In genomic region chr12:32755051-32755653, GRCh38 we compare ENCODE assay signal across 1 cellular context.
A peak's percentile ranks its signal among the peaks of the same experiment; 100 is the strongest.
TF ChIP-seq lines count a peak whose summit lies in the region.

No MANE protein-coding gene starts in this region.

TF ChIP-seq in HepG2, 621 proteins besides CTCF, POLR2A, EP300 and RAD21 (continued from another document and continues in another):
- TF ChIP-seq ZSCAN21 (CRISPR knock-in tag; IDR thresholded peaks at IDR 0.05; ENCODE audit: borderline replicate concordance) (no peak; the same call in 1 of the 2 replicates), NFKB2 (CRISPR knock-in tag; IDR thresholded peaks at IDR 0.05; ENCODE audit: borderline replicate concordance) (peak; percentile 32; the same call in 1 of the 2 replicates), TCF7 (IDR thresholded peaks at IDR 0.05; ENCODE audit: low read depth) (no peak), HDAC1 (CRISPR knock-in tag; IDR thresholded peaks at IDR 0.05) (peak; percentile 83), SNAPC5 (CRISPR knock-in tag; IDR thresholded peaks at IDR 0.05; ENCODE audit: borderline replicate concordance) (0 out of 2 replicates have a peak, but pooled peaks have one; percentile 5), SALL1 (CRISPR knock-in tag; IDR thresholded peaks at IDR 0.05) (peak; percentile 36; the same call in 1 of the 2 replicates), TFE3 (CRISPR knock-in tag; IDR thresholded peaks at IDR 0.05) (0 out of 2 replicates have a peak, but pooled peaks have one; percentile 29), ZNF264 (CRISPR knock-in tag; IDR thresholded peaks at IDR 0.05) (no peak), ERF (CRISPR knock-in tag; IDR thresholded peaks at IDR 0.05) (peak; percentile 62), RAD51 (IDR thresholded peaks at IDR 0.05; ENCODE audit: borderline replicate concordance) (no peak), KMT2B (CRISPR knock-in tag; IDR thresholded peaks at IDR 0.05) (peak; percentile 17; the same call in 1 of the 2 replicates), ZBTB42 (CRISPR knock-in tag; IDR thresholded peaks at IDR 0.05) (peak; percentile 63; the same call in 1 of the 2 replicates), ZNF280B (CRISPR knock-in tag; IDR thresholded peaks at IDR 0.05; ENCODE audit: borderline replicate concordance) (no peak), ZFY (CRISPR knock-in tag; IDR thresholded peaks at IDR 0.05) (peak; percentile 85), ZNF18 (CRISPR knock-in tag; IDR thresholded peaks at IDR 0.05; ENCODE audit: insufficient replicate concordance) (peak; percentile 66), TFDP1 (CRISPR knock-in tag; IDR thresholded peaks at IDR 0.05; ENCODE audit: borderline replicate concordance) (no peak; the same call in 1 of the 2 replicates), ARNTL (CRISPR knock-in tag; IDR thresholded peaks at IDR 0.05) (no peak), ARID4A (CRISPR knock-in tag; IDR thresholded peaks at IDR 0.05; ENCODE audit: borderline replicate concordance) (peak; percentile 81), KDM4B (CRISPR knock-in tag; IDR thresholded peaks at IDR 0.05) (peak; percentile 26; the same call in 1 of the 2 replicates), GABPB1 (CRISPR knock-in tag; IDR thresholded peaks at IDR 0.05) (peak; percentile 82), RXRB (CRISPR knock-in tag; IDR thresholded peaks at IDR 0.05; ENCODE audit: borderline replicate concordance) (peak; percentile 23; the same call in 1 of the 2 replicates), ARHGAP35 (CRISPR knock-in tag; IDR thresholded peaks at IDR 0.05; ENCODE audit: borderline replicate concordance) (peak; percentile 43; the same call in 1 of the 2 replicates), ZFP37 (CRISPR knock-in tag; IDR thresholded peaks at IDR 0.05; ENCODE audit: borderline replicate concordance) (no peak), ZNF563 (CRISPR knock-in tag; IDR thresholded peaks at IDR 0.05) (peak; percentile 96), ZNF749 (CRISPR knock-in tag; IDR thresholded peaks at IDR 0.05; ENCODE audit: borderline replicate concordance) (0 out of 2 replicates have a peak, but pooled peaks have one; percentile 36), ZNF746 (CRISPR knock-in tag; IDR thresholded peaks at IDR 0.05) (no peak), KDM3A (CRISPR knock-in tag; IDR thresholded peaks at IDR 0.05; ENCODE audit: low read depth) (0 out of 2 replicates have a peak, but pooled peaks have one; percentile 24), ZNF572 (CRISPR knock-in tag; IDR thresholded peaks at IDR 0.05) (0 out of 2 replicates have a peak, but pooled peaks have one; percentile 2), MTF2 (CRISPR knock-in tag; IDR thresholded peaks at IDR 0.05; ENCODE audit: borderline replicate concordance) (peak; percentile 60; the same call in 1 of the 2 replicates), CBX5 (CRISPR knock-in tag; IDR thresholded peaks at IDR 0.05; ENCODE audit: borderline replicate concordance) (peak; percentile 32; the same call in 1 of the 2 replicates), STAG1 (CRISPR knock-in tag; IDR thresholded peaks at IDR 0.05) (peak; percentile 73), POLR2AphosphoS5 (IDR thresholded peaks at IDR 0.05; ENCODE audit: low read depth, low read length) (peak; percentile 32; the same call in 1 of the 2 replicates), ZNF350 (CRISPR knock-in tag; IDR thresholded peaks at IDR 0.05; ENCODE audit: borderline replicate concordance, low read depth) (peak; percentile 62; the same call in 1 of the 2 replicates), TEAD3 (CRISPR knock-in tag; optimal IDR thresholded peaks at IDR 0.05; ENCODE audit: borderline replicate concordance) (peak; percentile 52), XRCC5 (optimal IDR thresholded peaks at IDR 0.05; ENCODE audit: low read length) (peak; percentile 75), ZNF501 (CRISPR knock-in tag; IDR thresholded peaks at IDR 0.05) (peak; percentile 85), ZBTB7B (CRISPR knock-in tag; IDR thresholded peaks at IDR 0.05) (0 out of 2 replicates have a peak, but pooled peaks have one; percentile 62), FOSL1 (CRISPR knock-in tag; IDR thresholded peaks at IDR 0.05; ENCODE audit: borderline replicate concordance) (no peak), HBP1 (CRISPR knock-in tag; IDR thresholded peaks at IDR 0.05; ENCODE audit: low read depth) (peak; percentile 25; the same call in 1 of the 2 replicates), ZBTB2 (CRISPR knock-in tag; IDR thresholded peaks at IDR 0.05; ENCODE audit: low read depth) (no peak), ZNF567 (CRISPR knock-in tag; IDR thresholded peaks at IDR 0.05; ENCODE audit: borderline replicate concordance) (0 out of 2 replicates have a peak, but pooled peaks have one; percentile 70), ZNF619 (CRISPR knock-in tag; IDR thresholded peaks at IDR 0.05) (peak; percentile 35; the same call in 1 of the 2 replicates), ZNF143 (CRISPR knock-in tag; IDR thresholded peaks at IDR 0.05) (no peak), AGO1 (IDR thresholded peaks at IDR 0.05; ENCODE audit: low read depth, low read length, poor library complexity, severe bottlenecking) (no peak), KDM2A (CRISPR knock-in tag; IDR thresholded peaks at IDR 0.05; ENCODE audit: borderline replicate concordance, low read depth) (peak; percentile 58; the same call in 1 of the 2 replicates), ZNF329 (CRISPR knock-in tag; IDR thresholded peaks at IDR 0.05; ENCODE audit: low read depth) (no peak), THRA (CRISPR knock-in tag; IDR thresholded peaks at IDR 0.05; ENCODE audit: borderline replicate concordance) (0 out of 2 replicates have a peak, but pooled peaks have one; percentile 13), ZNF414 (CRISPR knock-in tag; IDR thresholded peaks at IDR 0.05) (0 out of 2 replicates have a peak, but pooled peaks have one; percentile 49), HIVEP1 (CRISPR knock-in tag; IDR thresholded peaks at IDR 0.05) (peak; percentile 40; the same call in 1 of the 2 replicates), TMF1 (CRISPR knock-in tag; IDR thresholded peaks at IDR 0.05; ENCODE audit: low read depth) (no peak), MAX (IDR thresholded peaks at IDR 0.05) (peak; percentile 73; the same call in 1 of the 2 replicates)
